In genomic region chr7:139521439-139521838, GRCh38 we compare ENCODE assay signal across 19 cellular contexts. TPM values are rescaled to one million over a fixed set of nuclear protein-coding genes. Genes with fewer than 3 reads are reported as not detected.
DNase-seq lines count a peak whose midpoint lies in the region; FAIRE-seq and TF ChIP-seq lines count a peak whose summit lies in the region.
"Had no signal": no experiment of that assay in that cellular context is flagged by ENCODE, and none has a peak within 500 bp of the region (broad histone marks: within the 10 kb centered on the region; RNA-seq: fewer than 3 reads in every experiment).

No MANE protein-coding gene starts in this region.

- H3K36me3 Mint-ChIP-seq in neural crest cell (ENCODE audit: low read depth) (peaks cover 3% of the 10 kb centered on the region), type B pancreatic cell (no peaks in the 10 kb centered on the region), HFFc6 (ENCODE audit: low read depth) (no peaks in the 10 kb centered on the region)

- peak; percentile 70 for FAIRE-seq in bronchial epithelial cell (lab: Jason Lieb, UNC)
- FAIRE-seq: G401.6, GM12892, GM19239 had no signal

- H3K27me3 Mint-ChIP-seq in neural crest cell (ENCODE audit: low read depth), result peaks cover 50% of the 10 kb centered on the region
- peaks cover 53% of the 10 kb centered on the region for H3K27me3 Mint-ChIP-seq in type B pancreatic cell
- peaks cover 48% of the 10 kb centered on the region for H3K27me3 Mint-ChIP-seq in HFFc6 (ENCODE audit: insufficient read depth)

- peaks cover 25% of the 10 kb centered on the region for H3K27me3 ChIP-seq in bronchial epithelial cell (ENCODE audit: control insufficient read depth, insufficient read depth, low read length)

- no peak for DNase-seq in bronchial epithelial cell (ENCODE audit: low read depth)
- DNase-seq in neural crest cell (ENCODE audit: low read depth, low spot score), result no peak
- DNase-seq in type B pancreatic cell (ENCODE audit: extremely low spot score, unreplicated experiment), result no peak
- DNase-seq in HFFc6, result no peak
- DNase-seq in Kasumi-1 (lab: John Stamatoyannopoulos, UW), result no peak
- DNase-seq in epidermal melanocyte (ENCODE audit: insufficient read length, low spot score), result no peak
- DNase-seq: C1 segment of cervical spinal cord; CD4-positive, alpha-beta memory T cell; COR-L47; DMS153; DND-41; GM23248; H9 had no signal

- no peaks in the 10 kb centered on the region for H3K36me3 ChIP-seq in bronchial epithelial cell (ENCODE audit: control insufficient read depth, insufficient read depth, low read length)

- H3K9me3 Mint-ChIP-seq in neural crest cell, result no peaks in the 10 kb centered on the region
- H3K9me3 Mint-ChIP-seq in type B pancreatic cell, result no peaks in the 10 kb centered on the region
- H3K9me3 Mint-ChIP-seq in HFFc6, result no peaks in the 10 kb centered on the region
- H3K9me3 Mint-ChIP-seq: CD4-positive, alpha-beta memory T cell had no signal

- H3K27ac Mint-ChIP-seq in neural crest cell (ENCODE audit: unreplicated experiment) (no peak overlapping the region), type B pancreatic cell (no peak overlapping the region), HFFc6 (no peak overlapping the region)
- H3K27ac Mint-ChIP-seq: CD4-positive, alpha-beta memory T cell; H9 had no signal

- H3K4me3 Mint-ChIP-seq in neural crest cell, result peak overlapping the region; percentile 38
- H3K4me3 Mint-ChIP-seq in type B pancreatic cell, result peak overlapping the region; percentile 78
- H3K4me3 Mint-ChIP-seq in HFFc6, result no peak overlapping the region

- no peak for TF ChIP-seq CTCF in bronchial epithelial cell (IDR thresholded peaks at IDR 0.05; ENCODE audit: insufficient read depth, low read length, severe bottlenecking)
- no peak for TF ChIP-seq CTCF in neural crest cell (conservative IDR thresholded peaks at IDR 0.05)
- TF ChIP-seq CTCF in type B pancreatic cell (conservative IDR thresholded peaks at IDR 0.05), result no peak
- TF ChIP-seq CTCF in HFFc6 (IDR thresholded peaks at IDR 0.05), result no peak

- H3K4me1 Mint-ChIP-seq in neural crest cell, result peaks cover 7% of the 10 kb centered on the region
- H3K4me1 Mint-ChIP-seq in type B pancreatic cell (ENCODE audit: unreplicated experiment), result no peaks in the 10 kb centered on the region
- H3K4me1 Mint-ChIP-seq in HFFc6 (ENCODE audit: low read depth), result no peaks in the 10 kb centered on the region

- H3K4me3 ChIP-seq in bronchial epithelial cell (ENCODE audit: low read depth, low read length), result no peak overlapping the region
- H3K4me3 ChIP-seq: GM23248 had no signal

RNA-seq across cellular contexts. Expression of gene CLEC2L, which starts 2.0 kb away (rescaled TPM):
- not detected in 2 replicates for total RNA-seq in bronchial epithelial cell
- 0.39 and 0.65 TPM in 2 replicates for total RNA-seq in neural crest cell
- 0.21 and 0.34 TPM in 2 replicates for total RNA-seq in type B pancreatic cell (ENCODE audit: low replicate concordance)
- not detected for total RNA-seq in HFFc6 (2021; fragmentation: NEBNext Ultra II Directional; extraction: Animal tissue kit (Norgen Biotek cat#: 25700))
- total RNA-seq: A172; A673; CD4-positive, alpha-beta memory T cell; GM23248 had no signal

RNA-seq across cellular contexts. Expression of gene KLRG2, which starts 38.0 kb away (rescaled TPM):
- total RNA-seq in bronchial epithelial cell (1.1 and 1.8 TPM in 2 replicates), neural crest cell (not detected in 2 replicates), type B pancreatic cell (ENCODE audit: low replicate concordance) (4.7 and 14.0 TPM in 2 replicates)
- total RNA-seq in HFFc6 (2021; fragmentation: NEBNext Ultra II Directional; extraction: Animal tissue kit (Norgen Biotek cat#: 25700)), result not detected
- total RNA-seq: A172; A673; CD4-positive, alpha-beta memory T cell; H4 had no signal
